Comparison of ENCODE assay signal across 14 cellular contexts in the genomic region with DNA sequence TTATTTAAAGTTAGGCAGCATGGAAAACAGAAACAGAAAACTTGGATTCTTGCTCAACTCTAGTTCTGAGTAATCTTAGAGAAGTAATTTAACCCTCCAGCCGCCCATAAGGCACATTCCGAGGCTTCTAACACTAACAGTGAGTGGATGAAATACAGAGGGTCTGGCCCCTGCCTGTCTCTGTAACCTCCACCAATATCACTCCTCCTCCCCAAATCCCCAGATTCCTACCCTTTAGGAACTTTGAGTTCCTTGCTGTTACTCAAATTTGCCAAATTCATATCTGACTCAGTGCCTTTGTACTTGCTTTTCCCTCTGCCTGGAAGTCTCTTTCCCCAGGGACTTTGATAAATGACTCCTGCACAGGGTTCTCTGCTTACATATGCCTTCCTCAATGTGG.
DNase-seq lines count a peak whose midpoint lies in the region; ATAC-seq, FAIRE-seq and TF ChIP-seq lines count a peak whose summit lies in the region.
"Had no signal": no experiment of that assay in that cellular context is flagged by ENCODE, and none has a peak within 500 bp of the region (broad histone marks: within the 10 kb centered on the region; RNA-seq: fewer than 3 reads in every experiment).

No MANE protein-coding gene starts in this region.

- peaks cover 15% of the 10 kb centered on the region for H3K9me3 Mint-ChIP-seq in activated T-cell treated with anti-CD3 and anti-CD28 coated beads, Interleukin-2, amount 50 U/mL, for 4 hours
- peaks cover 7% of the 10 kb centered on the region for H3K9me3 Mint-ChIP-seq in activated T-cell treated with anti-CD3 and anti-CD28 coated beads, Interleukin-2, amount 50 U/mL, for 24 hours
- H3K9me3 Mint-ChIP-seq in natural killer cell treated with Interleukin-12 subunit alpha and Interleukin-12 subunit beta and Interleukin-15 and Interleukin-18, amount 100 ng/mL, for 72 hours: peaks cover 7% of the 10 kb centered on the region

- peaks cover 9% of the 10 kb centered on the region for H3K9me3 ChIP-seq in mammary epithelial cell (replicated peaks; ENCODE audit: insufficient read depth, low read length)
- H3K9me3 ChIP-seq in skeletal muscle tissue (ENCODE audit: control insufficient read depth in 3 of 3, low read length in 3 of 3): no peaks in the 10 kb centered on the region
- H3K9me3 ChIP-seq: SJCRH30, testis had no signal

- no peak for TF ChIP-seq POLR2A in GM12891 (IDR thresholded peaks at IDR 0.05; ENCODE audit: low read depth, low read length)

- no peak overlapping the region for H3K4me3 Mint-ChIP-seq in activated T-cell treated with anti-CD3 and anti-CD28 coated beads, Interleukin-2, amount 50 U/mL, for 4 hours
- no peak overlapping the region for H3K4me3 Mint-ChIP-seq in activated T-cell treated with anti-CD3 and anti-CD28 coated beads, Interleukin-2, amount 50 U/mL, for 24 hours
- H3K4me3 Mint-ChIP-seq in natural killer cell treated with Interleukin-12 subunit alpha and Interleukin-12 subunit beta and Interleukin-15 and Interleukin-18, amount 100 ng/mL, for 72 hours: no peak overlapping the region
- H3K4me3 Mint-ChIP-seq: activated naive CD8-positive, alpha-beta T cell treated with anti-CD3 and anti-CD28 coated beads, Interleukin-2, amount 10 ng/mL, durations not matched to agents 7 days and 5 days had no signal

- no peaks in the 10 kb centered on the region for H4K20me1 ChIP-seq in mammary epithelial cell (ENCODE audit: insufficient read depth, low read length)

- H3K27me3 Mint-ChIP-seq in activated T-cell treated with anti-CD3 and anti-CD28 coated beads, Interleukin-2, amount 50 U/mL, for 4 hours (ENCODE audit: low read depth): peaks cover 2% of the 10 kb centered on the region
- H3K27me3 Mint-ChIP-seq in activated T-cell treated with anti-CD3 and anti-CD28 coated beads, Interleukin-2, amount 50 U/mL, for 24 hours: no peaks in the 10 kb centered on the region
- peaks cover 2 to 9% of the 10 kb centered on the region in 2 donors for H3K27me3 Mint-ChIP-seq in natural killer cell treated with Interleukin-12 subunit alpha and Interleukin-12 subunit beta and Interleukin-15 and Interleukin-18, amount 100 ng/mL, for 72 hours
- H3K27me3 Mint-ChIP-seq: activated naive CD8-positive, alpha-beta T cell treated with anti-CD3 and anti-CD28 coated beads, Interleukin-2, amount 10 ng/mL, durations not matched to agents 7 days and 5 days had no signal

- H3K4me1 ChIP-seq in mammary epithelial cell (ENCODE audit: insufficient read depth, low read length): peaks cover 20% of the 10 kb centered on the region
- peaks cover 3 to 14% (median 4%) of the 10 kb centered on the region in 3 donors for H3K4me1 ChIP-seq in skeletal muscle tissue (ENCODE audit: control insufficient read depth in 3 of 3, insufficient read depth in 3 of 3, low read length in 3 of 3)

- dilution Hi-C loops in mammary epithelial cell (cut with HindIII; ENCODE audit: low sequenced_read_pairs): no loop called here

- peak overlapping the region; percentile 15 for H3K4me2 ChIP-seq in mammary epithelial cell (ENCODE audit: insufficient read depth, low read depth, low read length)

- H3K79me2 ChIP-seq in mammary epithelial cell (ENCODE audit: insufficient read depth, low read length): no peaks in the 10 kb centered on the region

- H3K36me3 ChIP-seq in mammary epithelial cell (ENCODE audit: insufficient read depth, low read length): no peaks in the 10 kb centered on the region
- no peaks in the 10 kb centered on the region for H3K36me3 ChIP-seq in skeletal muscle tissue (ENCODE audit: control insufficient read depth in 3 of 3, insufficient read depth in 3 of 3, low read length in 3 of 3)
- H3K36me3 ChIP-seq: SJCRH30 had no signal

- H3K4me3 ChIP-seq in mammary epithelial cell (replicated peaks in 1 of 3; ENCODE audit: insufficient read depth in 1 of 3, low read depth in 2 of 3, low read length in 3 of 3) (no peak overlapping the region), skeletal muscle tissue (ENCODE audit: low read length in 3 of 3) (no peak overlapping the region)
- H3K4me3 ChIP-seq: SJCRH30, testis had no signal

- H3K27me3 ChIP-seq in mammary epithelial cell (ENCODE audit: insufficient read depth, low read length) (no peaks in the 10 kb centered on the region), skeletal muscle tissue (ENCODE audit: control insufficient read depth in 3 of 3, insufficient read depth in 3 of 3, low read length in 3 of 3) (no peaks in the 10 kb centered on the region)
- H3K27me3 ChIP-seq: SJCRH30, testis had no signal

- no peak overlapping the region for H3K9ac ChIP-seq in mammary epithelial cell (ENCODE audit: insufficient read depth, low read length)
- H3K9ac ChIP-seq in skeletal muscle tissue (ENCODE audit: low read depth in 1 of 3, low read length in 3 of 3): no peak overlapping the region

- no peak for TF ChIP-seq CTCF in mammary epithelial cell (conservative IDR thresholded peaks at IDR 0.05 in 1 of 2, IDR thresholded peaks at IDR 0.05 in 1 of 2; ENCODE audit: extremely low read depth in 1 of 2, insufficient read depth in 1 of 2, low read depth in 1 of 2, low read length in 2 of 2)

- no peaks in the 10 kb centered on the region for H3K36me3 Mint-ChIP-seq in activated T-cell treated with anti-CD3 and anti-CD28 coated beads, Interleukin-2, amount 50 U/mL, for 4 hours (ENCODE audit: insufficient read depth)
- peaks cover 1% of the 10 kb centered on the region for H3K36me3 Mint-ChIP-seq in activated T-cell treated with anti-CD3 and anti-CD28 coated beads, Interleukin-2, amount 50 U/mL, for 24 hours (ENCODE audit: low read depth)
- H3K36me3 Mint-ChIP-seq in natural killer cell treated with Interleukin-12 subunit alpha and Interleukin-12 subunit beta and Interleukin-15 and Interleukin-18, amount 100 ng/mL, for 72 hours: peaks cover 10% of the 10 kb centered on the region

- FAIRE-seq in GM12891 (lab: Jason Lieb, UNC): no peak

- peak overlapping the region; percentile 78 for H2AFZ ChIP-seq in mammary epithelial cell (ENCODE audit: low read depth, low read length)

- intact Hi-C loops in mammary epithelial cell (cut with micrococcal nuclease): no loop called here

- DNase-seq in H4 (ENCODE audit: low spot score) (peak; percentile 4), mammary epithelial cell (peak; percentile 60), iris pigment epithelial cell (ENCODE audit: low read depth) (peak; percentile 91), GM12891 (ENCODE audit: insufficient read length, low spot score) (no peak)
- DNase-seq in activated T-cell treated with anti-CD3 and anti-CD28 coated beads, Interleukin-2, amount 50 U/mL, for 4 hours: no peak
- DNase-seq in activated T-cell treated with anti-CD3 and anti-CD28 coated beads, Interleukin-2, amount 50 U/mL, for 24 hours: no peak
- no peak for DNase-seq in natural killer cell treated with Interleukin-12 subunit alpha and Interleukin-12 subunit beta and Interleukin-15 and Interleukin-18, amount 100 ng/mL, for 72 hours (ENCODE audit: low spot score)
- DNase-seq: activated CD4-positive, alpha-beta T cell treated with anti-CD3 and anti-CD28 coated beads, Interleukin-2, amount 50 U/mL, for 1 hour; activated naive CD8-positive, alpha-beta T cell treated with anti-CD3 and anti-CD28 coated beads, Interleukin-2, amount 10 ng/mL, durations not matched to agents 7 days and 5 days; NCI-H2081; stimulated activated CD4-positive, alpha-beta T cell treated with anti-CD3 and anti-CD28 coated beads, Interleukin-2, amount 100 ng/mL, for 24 hours; testis had no signal

- in situ Hi-C loops in mammary epithelial cell (cut with MboI; ENCODE audit: low sequenced_read_pairs in 2 of 2): no loop called here

- 50% methylated on average over 2 of the region's 2 CpGs for WGBS in mammary epithelial cell (ENCODE audit: low coverage, missing lambda C conversion rate)

- BruUV-seq in mammary epithelial cell (replicated peaks; lab: Mats Ljungman, UMichigan): no TSS peak

- no peak overlapping the region for H3K27ac Mint-ChIP-seq in activated T-cell treated with anti-CD3 and anti-CD28 coated beads, Interleukin-2, amount 50 U/mL, for 24 hours
- no peak overlapping the region for H3K27ac Mint-ChIP-seq in natural killer cell treated with Interleukin-12 subunit alpha and Interleukin-12 subunit beta and Interleukin-15 and Interleukin-18, amount 100 ng/mL, for 72 hours
- H3K27ac Mint-ChIP-seq: activated naive CD8-positive, alpha-beta T cell treated with anti-CD3 and anti-CD28 coated beads, Interleukin-2, amount 10 ng/mL, durations not matched to agents 7 days and 5 days had no signal

- no peak for ATAC-seq in activated T-cell treated with anti-CD3 and anti-CD28 coated beads, Interleukin-2, amount 50 U/mL, for 4 hours
- no peak for ATAC-seq in natural killer cell treated with Interleukin-12 subunit alpha and Interleukin-12 subunit beta and Interleukin-15 and Interleukin-18, amount 100 ng/mL, for 72 hours

- CTCF ChIA-PET in mammary epithelial cell (lab: Charles Lee; ENCODE audit: low non-redundant PET): no interaction called here

- H3K27ac ChIP-seq in mammary epithelial cell (ENCODE audit: insufficient read depth, low read depth, low read length) (peak overlapping the region; percentile 70), skeletal muscle tissue (ENCODE audit: low read depth, low read length) (peak overlapping the region; percentile 36)
- H3K27ac ChIP-seq: testis had no signal

- H3K4me1 Mint-ChIP-seq in activated T-cell treated with anti-CD3 and anti-CD28 coated beads, Interleukin-2, amount 50 U/mL, for 4 hours (ENCODE audit: low read depth): peaks cover 11% of the 10 kb centered on the region
- H3K4me1 Mint-ChIP-seq in activated T-cell treated with anti-CD3 and anti-CD28 coated beads, Interleukin-2, amount 50 U/mL, for 24 hours (ENCODE audit: low read depth): peaks cover 21% of the 10 kb centered on the region
- peaks cover 5 to 11% of the 10 kb centered on the region in 2 donors for H3K4me1 Mint-ChIP-seq in natural killer cell treated with Interleukin-12 subunit alpha and Interleukin-12 subunit beta and Interleukin-15 and Interleukin-18, amount 100 ng/mL, for 72 hours (ENCODE audit: low read depth in 2 of 2)

TF ChIP-seq in GM12891, 5 proteins besides CTCF, POLR2A, EP300 and RAD21:
- TF ChIP-seq SPI1 (IDR thresholded peaks at IDR 0.05; ENCODE audit: low read depth, low read length) (no peak), POLR2AphosphoS5 (IDR thresholded peaks at IDR 0.05; ENCODE audit: low read depth, low read length) (no peak), TAF1 (IDR thresholded peaks at IDR 0.05; ENCODE audit: low read depth, low read length) (no peak), PAX5 (IDR thresholded peaks at IDR 0.05; ENCODE audit: insufficient read depth, low read length, severe bottlenecking) (no peak), POU2F2 (IDR thresholded peaks at IDR 0.05; ENCODE audit: low read depth, low read length) (no peak)

Comparison
In these comparisons a context has a peak if more than half of its experiments do, and no peak if none do; other contexts are left out.
1. DNase-seq: peak in H4 (single experiment), mammary epithelial cell (single experiment) and iris pigment epithelial cell (single experiment); none in activated T-cell treated with anti-CD3 and anti-CD28 coated beads, Interleukin-2, amount 50 U/mL, for 4 hours (single experiment), activated T-cell treated with anti-CD3 and anti-CD28 coated beads, Interleukin-2, amount 50 U/mL, for 24 hours (single experiment), natural killer cell treated with Interleukin-12 subunit alpha and Interleukin-12 subunit beta and Interleukin-15 and Interleukin-18, amount 100 ng/mL, for 72 hours (single experiment) and GM12891 (single experiment).